In the genomic region with DNA sequence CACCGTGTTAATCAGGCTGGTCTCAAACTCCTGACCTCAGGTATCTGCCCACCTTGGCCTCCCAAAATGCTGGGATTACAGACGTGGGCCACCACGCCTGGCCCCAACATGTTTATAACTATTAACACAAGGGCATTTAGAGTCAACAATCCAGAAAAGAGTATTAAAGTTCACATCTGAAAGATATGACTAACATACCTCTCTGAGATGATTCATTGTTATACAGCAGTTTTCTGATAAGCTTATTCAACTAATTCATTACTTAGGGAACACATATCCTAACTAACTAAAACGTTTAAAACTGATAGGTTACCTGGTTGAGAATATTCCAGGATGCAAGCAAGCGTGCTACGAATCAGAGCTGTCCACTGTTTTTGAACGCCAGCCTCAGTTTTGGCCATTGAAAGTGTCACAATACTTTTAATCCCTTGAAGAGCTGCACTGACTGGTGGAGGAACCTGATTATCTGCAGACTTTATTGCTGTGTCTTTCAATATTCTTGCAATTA, we compare ENCODE assay signal across 23 cellular contexts. TPM values are rescaled to one million over a fixed set of nuclear protein-coding genes. Genes with fewer than 3 reads are reported as not detected.
A peak's percentile ranks its signal among the peaks of the same experiment; 100 is the strongest.
DNase-seq lines count a peak whose midpoint lies in the region; ATAC-seq and TF ChIP-seq lines count a peak whose summit lies in the region.
"Had no signal": no experiment of that assay in that cellular context is flagged by ENCODE, and none has a peak within 500 bp of the region (broad histone marks: within the 10 kb centered on the region; RNA-seq: fewer than 3 reads in every experiment).

No MANE protein-coding gene starts in this region.

- H4K20me1 ChIP-seq in osteoblast (ENCODE audit: insufficient read depth, low read length) = no peaks in the 10 kb centered on the region

- H3K9me3 Mint-ChIP-seq in endodermal cell = no peaks in the 10 kb centered on the region
- H3K9me3 Mint-ChIP-seq: CD8-positive, alpha-beta memory T cell; T-helper 1 cell treated with Interleukin-12 subunit alpha and Interleukin-12 subunit beta and Interleukin-4 antibody, amounts not matched to agents 30 μg/mL and 1 μg/mL, for 36 hours had no signal

- no peaks in the 10 kb centered on the region for H3K27me3 ChIP-seq in RWPE2 (ENCODE audit: insufficient read depth, poor library complexity, severe bottlenecking)
- H3K27me3 ChIP-seq in osteoblast (ENCODE audit: insufficient read depth, low read length) = no peaks in the 10 kb centered on the region
- H3K27me3 ChIP-seq in endodermal cell (ENCODE audit: control insufficient read depth, insufficient read depth, low read length, poor library complexity, severe bottlenecking) = no peaks in the 10 kb centered on the region
- H3K27me3 ChIP-seq: left lung, right atrium auricular region had no signal

- no peak overlapping the region for H2AFZ ChIP-seq in osteoblast (ENCODE audit: low read length)

- H3K36me3 ChIP-seq in RWPE2 (ENCODE audit: low read depth) (peaks cover 50% of the 10 kb centered on the region), osteoblast (ENCODE audit: insufficient read depth, low read length) (peaks cover 26% of the 10 kb centered on the region), endodermal cell (ENCODE audit: control insufficient read depth, insufficient read depth, low read length) (peaks cover 35% of the 10 kb centered on the region)

- H3K79me2 ChIP-seq in osteoblast (ENCODE audit: insufficient read depth, low read length) = no peaks in the 10 kb centered on the region

- no peak overlapping the region for H3K4me3 Mint-ChIP-seq in endodermal cell
- H3K4me3 Mint-ChIP-seq: CD8-positive, alpha-beta memory T cell; T-helper 1 cell treated with Interleukin-12 subunit alpha and Interleukin-12 subunit beta and Interleukin-4 antibody, amounts not matched to agents 30 μg/mL and 1 μg/mL, for 36 hours had no signal

- H3K27ac ChIP-seq in RWPE2 (ENCODE audit: poor library complexity, severe bottlenecking) = no peak overlapping the region
- H3K27ac ChIP-seq in epithelial cell of prostate = peak overlapping the region; percentile 20
- H3K27ac ChIP-seq in osteoblast (ENCODE audit: low read depth, low read length) = peak overlapping the region; percentile 0
- H3K27ac ChIP-seq in endodermal cell (ENCODE audit: low read depth, low read length) = no peak overlapping the region
- H3K27ac ChIP-seq: left lung, right atrium auricular region had no signal

- H3K4me1 ChIP-seq in RWPE2 (ENCODE audit: insufficient read depth, poor library complexity, severe bottlenecking) (peaks cover 6% of the 10 kb centered on the region), osteoblast (ENCODE audit: insufficient read depth, low read length) (peaks cover 7% of the 10 kb centered on the region), endodermal cell (ENCODE audit: control insufficient read depth, insufficient read depth, low read length) (no peaks in the 10 kb centered on the region)
- H3K4me1 ChIP-seq: left lung, right atrium auricular region had no signal

- 93 to 97% methylated on average over 5 to 7 of the region's 7 CpGs for WGBS in endodermal cell (ENCODE audit: insufficient coverage in 1 of 2, insufficient read length in 1 of 2), 2 experiments

- no peak overlapping the region for H3K27ac Mint-ChIP-seq in endodermal cell
- H3K27ac Mint-ChIP-seq: CD8-positive, alpha-beta memory T cell; T-helper 1 cell treated with Interleukin-12 subunit alpha and Interleukin-12 subunit beta and Interleukin-4 antibody, amounts not matched to agents 30 μg/mL and 1 μg/mL, for 36 hours had no signal

- TF ChIP-seq CTCF in RWPE2 (IDR thresholded peaks at IDR 0.05; ENCODE audit: poor library complexity, severe bottlenecking) (no peak), osteoblast (IDR thresholded peaks at IDR 0.05; ENCODE audit: extremely low read depth, low read depth, low read length) (no peak), endodermal cell (conservative IDR thresholded peaks at IDR 0.05) (no peak)

- no peak overlapping the region for H3K4me3 ChIP-seq in RWPE2 (ENCODE audit: severe bottlenecking)
- no peak overlapping the region for H3K4me3 ChIP-seq in osteoblast (ENCODE audit: insufficient read depth, low read length)
- H3K4me3 ChIP-seq in endodermal cell (ENCODE audit: low read length) = no peak overlapping the region
- H3K4me3 ChIP-seq: left lung, right atrium auricular region had no signal

- DNase-seq in HCEC 1CT (peak; percentile 15), RWPE2 (ENCODE audit: low spot score) (no peak), epithelial cell of prostate (ENCODE audit: low read depth, low spot score) (peak; percentile 12), osteoblast (ENCODE audit: insufficient read length, low spot score, missing footprints) (peak; percentile 44), HUDEP-2 (lab: John Stamatoyannopoulos, UW; ENCODE audit: unreplicated experiment in 76 of 76) (no peak), iPS-NIHi7 (ENCODE audit: extremely low spot score) (no peak), endodermal cell (no peak)
- DNase-seq in activated CD4-positive, alpha-beta T cell treated with anti-CD3 and anti-CD28 coated beads, Interleukin-2, amount 50 U/mL, for 48 hours = no peak
- DNase-seq: activated CD4-positive, alpha-beta T cell treated with anti-CD3 and anti-CD28 coated beads, Interleukin-2, amount 50 U/mL, for 1 hour; activated naive CD4-positive, alpha-beta T cell; activated T-cell treated with anti-CD3 and anti-CD28 coated beads for 4 hours; aorta; CD8-positive, alpha-beta memory T cell; DMS79 treated with DMSO at 0.1 percent for 48 hours; foreskin melanocyte; Kasumi-1; left lung; NCI-H2107; NCI-H524 treated with DMSO at 0.1 percent for 48 hours; SIG-M5; stimulated activated CD4-positive, alpha-beta T cell treated with anti-CD3 and anti-CD28 coated beads, Interleukin-15, amount 100 ng/mL, for 24 hours had no signal

- no peak overlapping the region for H3K4me2 ChIP-seq in osteoblast (ENCODE audit: insufficient read depth, low read length)

- no peaks in the 10 kb centered on the region for H3K9me3 ChIP-seq in RWPE2 (ENCODE audit: severe bottlenecking)
- H3K9me3 ChIP-seq in osteoblast (ENCODE audit: low read depth, low read length) = no peaks in the 10 kb centered on the region
- H3K9me3 ChIP-seq in endodermal cell (ENCODE audit: control insufficient read depth, low read length) = no peaks in the 10 kb centered on the region
- H3K9me3 ChIP-seq: left lung, right atrium auricular region had no signal

- peak; percentile 66; the same call in 2 of the 3 replicates for ATAC-seq in RWPE2 (ENCODE audit: low read depth)
- ATAC-seq: left lung had no signal

- H3K27me3 Mint-ChIP-seq in endodermal cell (ENCODE audit: insufficient read depth) = no peaks in the 10 kb centered on the region
- H3K27me3 Mint-ChIP-seq: CD8-positive, alpha-beta memory T cell had no signal

- H3K36me3 Mint-ChIP-seq in endodermal cell (ENCODE audit: low read depth) = peaks cover 42% of the 10 kb centered on the region

- peaks cover 16% of the 10 kb centered on the region for H3K4me1 Mint-ChIP-seq in endodermal cell

- H3K9ac ChIP-seq in endodermal cell (ENCODE audit: extremely low read depth, low read length, poor library complexity, severe bottlenecking) = no peak overlapping the region

RNA-seq across cellular contexts. Expression of a gene that starts 34.0 kb away (rescaled TPM):
- total RNA-seq in osteoblast = 21.4 and 25.0 TPM in 2 replicates
- 10 to 100 TPM; 44.0 to 50.6 TPM for total RNA-seq in endodermal cell
- polyA plus RNA-seq in endodermal cell (2013, experiment 1 of 2) = 17.1 TPM
- polyA plus RNA-seq in endodermal cell (2013, experiment 2 of 2) = 16.8 TPM

Comparison
In these comparisons a context has a peak if more than half of its experiments do, and no peak if none do; other contexts are left out.
1. DNase-seq: peak in HCEC 1CT (single experiment), epithelial cell of prostate (single experiment) and osteoblast (single experiment); none in RWPE2 (single experiment), HUDEP-2 (0 of 76), iPS-NIHi7 (single experiment), endodermal cell (single experiment) and activated CD4-positive, alpha-beta T cell treated with anti-CD3 and anti-CD28 coated beads, Interleukin-2, amount 50 U/mL, for 48 hours (0 of 2).
2. H3K27ac ChIP-seq: peak in epithelial cell of prostate (single experiment) and osteoblast (single experiment); none in RWPE2 (single experiment) and endodermal cell (single experiment).